ENCODE assay signal across 1 cellular context in genomic region chr12:57146925-57147640, GRCh38.
TF ChIP-seq lines count a peak whose summit lies in the region.

TSS of gene LRP1-AS (minus strand) at chr12:57147619.

TF ChIP-seq in HepG2, 621 proteins besides CTCF, POLR2A, EP300 and RAD21 (continued from another document and continues in another):
- TF ChIP-seq PRDM10 (CRISPR knock-in tag; IDR thresholded peaks at IDR 0.05; ENCODE audit: low read depth) (peak; percentile 92), NFE2L1 (CRISPR knock-in tag; IDR thresholded peaks at IDR 0.05; ENCODE audit: borderline replicate concordance) (no peak), RFX5 (IDR thresholded peaks at IDR 0.05; ENCODE audit: low read depth, low read length) (no peak), MXI1 (IDR thresholded peaks at IDR 0.05; ENCODE audit: borderline replicate concordance, low read depth, low read length) (no peak), POGZ (CRISPR knock-in tag; IDR thresholded peaks at IDR 0.05) (no peak), TGIF2 (CRISPR knock-in tag; IDR thresholded peaks at IDR 0.05) (no peak), USF2 (IDR thresholded peaks at IDR 0.05; ENCODE audit: low read depth, low read length) (no peak), USF2 (CRISPR knock-in tag; IDR thresholded peaks at IDR 0.05; ENCODE audit: borderline replicate concordance) (no peak), ZNF451 (CRISPR knock-in tag; IDR thresholded peaks at IDR 0.05) (no peak), ZFAT (CRISPR knock-in tag; conservative IDR thresholded peaks at IDR 0.05) (no peak), SP140L (CRISPR knock-in tag; IDR thresholded peaks at IDR 0.05; ENCODE audit: borderline replicate concordance) (no peak), ZNF513 (CRISPR knock-in tag; conservative IDR thresholded peaks at IDR 0.05) (no peak), ZNF333 (CRISPR knock-in tag; IDR thresholded peaks at IDR 0.05; ENCODE audit: borderline replicate concordance) (no peak), GZF1 (CRISPR knock-in tag; IDR thresholded peaks at IDR 0.05) (no peak), GLMP (CRISPR knock-in tag; IDR thresholded peaks at IDR 0.05; ENCODE audit: borderline replicate concordance) (no peak), SAFB2 (CRISPR knock-in tag; IDR thresholded peaks at IDR 0.05; ENCODE audit: borderline replicate concordance, low read depth) (no peak), CBX1 (IDR thresholded peaks at IDR 0.05; ENCODE audit: low read depth) (no peak), CREB1 (IDR thresholded peaks at IDR 0.05) (no peak), CREB1 (CRISPR knock-in tag; IDR thresholded peaks at IDR 0.05) (no peak), AGO2 (optimal IDR thresholded peaks at IDR 0.05; ENCODE audit: low read depth, low read length) (no peak), NFKBIZ (CRISPR knock-in tag; IDR thresholded peaks at IDR 0.05) (no peak), KDM5B (CRISPR knock-in tag; IDR thresholded peaks at IDR 0.05; ENCODE audit: borderline replicate concordance) (no peak), ZNF12 (CRISPR knock-in tag; IDR thresholded peaks at IDR 0.05) (no peak), HOXA7 (CRISPR knock-in tag; IDR thresholded peaks at IDR 0.05) (no peak), XBP1 (CRISPR knock-in tag; IDR thresholded peaks at IDR 0.05) (no peak), ATF7-NPFF (CRISPR knock-in tag; IDR thresholded peaks at IDR 0.05; ENCODE audit: low read depth) (no peak), ATRX (CRISPR knock-in tag; IDR thresholded peaks at IDR 0.05; ENCODE audit: borderline replicate concordance) (no peak), SP1 (IDR thresholded peaks at IDR 0.05) (no peak), SP1 (CRISPR knock-in tag; IDR thresholded peaks at IDR 0.05) (no peak), RBAK (CRISPR knock-in tag; IDR thresholded peaks at IDR 0.05) (no peak), TRIM22 (IDR thresholded peaks at IDR 0.05) (no peak), ETS1 (CRISPR knock-in tag; IDR thresholded peaks at IDR 0.05) (no peak), KAT2B (IDR thresholded peaks at IDR 0.05; ENCODE audit: borderline replicate concordance, low read depth, low read length) (no peak), SP4 (CRISPR knock-in tag; IDR thresholded peaks at IDR 0.05) (no peak), ATM (IDR thresholded peaks at IDR 0.05; ENCODE audit: borderline replicate concordance) (no peak), CENPT (CRISPR knock-in tag; IDR thresholded peaks at IDR 0.05; ENCODE audit: low read depth) (no peak), ZMYM4 (CRISPR knock-in tag; IDR thresholded peaks at IDR 0.05) (no peak), SRSF1 (optimal IDR thresholded peaks at IDR 0.05; ENCODE audit: low read depth, low read length) (peak; percentile 10), SNAPC5 (CRISPR knock-in tag; IDR thresholded peaks at IDR 0.05; ENCODE audit: borderline replicate concordance) (no peak), HNRNPK (IDR thresholded peaks at IDR 0.05; ENCODE audit: low read depth, low read length, poor library complexity, severe bottlenecking) (no peak), IRF1 (CRISPR knock-in tag; IDR thresholded peaks at IDR 0.05; ENCODE audit: low read depth) (no peak), ZNF615 (CRISPR knock-in tag; IDR thresholded peaks at IDR 0.05; ENCODE audit: borderline replicate concordance) (no peak), ETV5 (CRISPR knock-in tag; IDR thresholded peaks at IDR 0.05; ENCODE audit: borderline replicate concordance) (peak; percentile 77; the same call in 1 of the 2 replicates), ZFP82 (CRISPR knock-in tag; IDR thresholded peaks at IDR 0.05; ENCODE audit: borderline replicate concordance) (no peak)
- TF ChIP-seq, protein P1, sequence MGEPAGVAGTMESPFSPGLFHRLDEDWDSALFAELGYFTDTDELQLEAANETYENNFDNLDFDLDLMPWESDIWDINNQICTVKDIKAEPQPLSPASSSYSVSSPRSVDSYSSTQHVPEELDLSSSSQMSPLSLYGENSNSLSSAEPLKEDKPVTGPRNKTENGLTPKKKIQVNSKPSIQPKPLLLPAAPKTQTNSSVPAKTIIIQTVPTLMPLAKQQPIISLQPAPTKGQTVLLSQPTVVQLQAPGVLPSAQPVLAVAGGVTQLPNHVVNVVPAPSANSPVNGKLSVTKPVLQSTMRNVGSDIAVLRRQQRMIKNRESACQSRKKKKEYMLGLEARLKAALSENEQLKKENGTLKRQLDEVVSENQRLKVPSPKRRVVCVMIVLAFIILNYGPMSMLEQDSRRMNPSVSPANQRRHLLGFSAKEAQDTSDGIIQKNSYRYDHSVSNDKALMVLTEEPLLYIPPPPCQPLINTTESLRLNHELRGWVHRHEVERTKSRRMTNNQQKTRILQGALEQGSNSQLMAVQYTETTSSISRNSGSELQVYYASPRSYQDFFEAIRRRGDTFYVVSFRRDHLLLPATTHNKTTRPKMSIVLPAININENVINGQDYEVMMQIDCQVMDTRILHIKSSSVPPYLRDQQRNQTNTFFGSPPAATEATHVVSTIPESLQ (CRISPR knock-in tag; conservative IDR thresholded peaks at IDR 0.05) = no peak
- TF ChIP-seq, protein P2, sequence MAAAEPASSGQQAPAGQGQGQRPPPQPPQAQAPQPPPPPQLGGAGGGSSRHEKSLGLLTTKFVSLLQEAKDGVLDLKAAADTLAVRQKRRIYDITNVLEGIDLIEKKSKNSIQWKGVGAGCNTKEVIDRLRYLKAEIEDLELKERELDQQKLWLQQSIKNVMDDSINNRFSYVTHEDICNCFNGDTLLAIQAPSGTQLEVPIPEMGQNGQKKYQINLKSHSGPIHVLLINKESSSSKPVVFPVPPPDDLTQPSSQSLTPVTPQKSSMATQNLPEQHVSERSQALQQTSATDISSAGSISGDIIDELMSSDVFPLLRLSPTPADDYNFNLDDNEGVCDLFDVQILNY (CRISPR knock-in tag; conservative IDR thresholded peaks at IDR 0.05) = no peak
- TF ChIP-seq, protein P3, sequence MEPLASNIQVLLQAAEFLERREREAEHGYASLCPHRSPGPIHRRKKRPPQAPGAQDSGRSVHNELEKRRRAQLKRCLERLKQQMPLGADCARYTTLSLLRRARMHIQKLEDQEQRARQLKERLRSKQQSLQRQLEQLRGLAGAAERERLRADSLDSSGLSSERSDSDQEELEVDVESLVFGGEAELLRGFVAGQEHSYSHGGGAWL (CRISPR knock-in tag; IDR thresholded peaks at IDR 0.05) = no peak
- TF ChIP-seq, protein P4, sequence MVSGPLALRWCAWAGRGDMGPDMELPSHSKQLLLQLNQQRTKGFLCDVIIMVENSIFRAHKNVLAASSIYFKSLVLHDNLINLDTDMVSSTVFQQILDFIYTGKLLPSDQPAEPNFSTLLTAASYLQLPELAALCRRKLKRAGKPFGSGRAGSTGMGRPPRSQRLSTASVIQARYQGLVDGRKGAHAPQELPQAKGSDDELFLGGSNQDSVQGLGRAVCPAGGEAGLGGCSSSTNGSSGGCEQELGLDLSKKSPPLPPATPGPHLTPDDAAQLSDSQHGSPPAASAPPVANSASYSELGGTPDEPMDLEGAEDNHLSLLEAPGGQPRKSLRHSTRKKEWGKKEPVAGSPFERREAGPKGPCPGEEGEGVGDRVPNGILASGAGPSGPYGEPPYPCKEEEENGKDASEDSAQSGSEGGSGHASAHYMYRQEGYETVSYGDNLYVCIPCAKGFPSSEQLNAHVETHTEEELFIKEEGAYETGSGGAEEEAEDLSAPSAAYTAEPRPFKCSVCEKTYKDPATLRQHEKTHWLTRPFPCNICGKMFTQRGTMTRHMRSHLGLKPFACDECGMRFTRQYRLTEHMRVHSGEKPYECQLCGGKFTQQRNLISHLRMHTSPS (CRISPR knock-in tag; IDR thresholded peaks at IDR 0.05; ENCODE audit: low read depth) = 0 out of 2 replicates have a peak, but pooled peaks have one; percentile 45
- TF ChIP-seq, protein P5, sequence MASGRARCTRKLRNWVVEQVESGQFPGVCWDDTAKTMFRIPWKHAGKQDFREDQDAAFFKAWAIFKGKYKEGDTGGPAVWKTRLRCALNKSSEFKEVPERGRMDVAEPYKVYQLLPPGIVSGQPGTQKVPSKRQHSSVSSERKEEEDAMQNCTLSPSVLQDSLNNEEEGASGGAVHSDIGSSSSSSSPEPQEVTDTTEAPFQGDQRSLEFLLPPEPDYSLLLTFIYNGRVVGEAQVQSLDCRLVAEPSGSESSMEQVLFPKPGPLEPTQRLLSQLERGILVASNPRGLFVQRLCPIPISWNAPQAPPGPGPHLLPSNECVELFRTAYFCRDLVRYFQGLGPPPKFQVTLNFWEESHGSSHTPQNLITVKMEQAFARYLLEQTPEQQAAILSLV (CRISPR knock-in tag; IDR thresholded peaks at IDR 0.05; ENCODE audit: borderline replicate concordance) = peak; percentile 34; the same call in 1 of the 2 replicates
